Comparison of ENCODE assay signal across 14 cellular contexts in the genomic region with DNA sequence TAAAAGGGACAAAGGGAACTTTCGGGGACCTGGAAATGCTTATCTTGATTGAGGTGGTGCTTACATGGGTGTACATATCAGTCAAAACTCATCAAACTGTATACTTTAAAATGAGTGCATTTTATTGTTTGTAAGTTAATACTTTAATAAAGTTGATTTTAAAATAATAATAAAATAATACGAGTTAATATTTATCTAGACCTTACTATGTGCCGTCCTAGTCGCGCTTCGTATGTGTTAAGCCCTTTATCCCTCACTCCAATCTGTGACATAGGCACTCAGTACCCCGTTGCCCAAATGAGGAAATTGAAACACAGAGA. TPM values are rescaled to one million over a fixed set of nuclear protein-coding genes. Genes with fewer than 3 reads are reported as not detected.
A peak's percentile ranks its signal among the peaks of the same experiment; 100 is the strongest.
DNase-seq lines count a peak whose midpoint lies in the region; ATAC-seq and TF ChIP-seq lines count a peak whose summit lies in the region.
"Had no signal": no experiment of that assay in that cellular context is flagged by ENCODE, and none has a peak within 500 bp of the region (broad histone marks: within the 10 kb centered on the region; RNA-seq: fewer than 3 reads in every experiment).

No MANE protein-coding gene starts in this region.

- peaks cover 42% of the 10 kb centered on the region for H3K27me3 ChIP-seq in HUES48 (ENCODE audit: control insufficient read depth, insufficient read depth, low read length)

- peaks cover 95% of the 10 kb centered on the region for H3K4me1 Mint-ChIP-seq in dendritic cell treated with granulocyte-macrophage colony-stimulating factor and Interleukin-4, amounts not matched to agents 40 ng/mL and 50 ng/mL, for 4 days (ENCODE audit: low read depth)
- peaks cover 45% of the 10 kb centered on the region for H3K4me1 Mint-ChIP-seq in mesothelial cell of epicardium
- peaks cover 17 to 54% of the 10 kb centered on the region in 2 donors for H3K4me1 Mint-ChIP-seq in stimulated activated naive B cell treated with anti-CD40 and anti-IgM and Interleukin-4, amounts not matched to agents 10 μg/mL and 1 μg/mL and 100 μg/mL, for 72 hours

- no peak for DNase-seq in mesothelial cell of epicardium (ENCODE audit: low spot score in 2 of 2, unreplicated experiment in 2 of 2)
- no peak for DNase-seq in stimulated activated naive B cell treated with anti-CD40 and anti-IgM and Interleukin-4, amounts not matched to agents 10 μg/mL and 1 μg/mL and 100 μg/mL, for 72 hours
- no peak for DNase-seq in stimulated activated CD8-positive, alpha-beta memory T cell treated with anti-CD3 and anti-CD28 coated beads, Interleukin-4, amount 100 ng/mL, for 48 hours
- no peak for DNase-seq in kidney tubule cell (ENCODE audit: low spot score)
- no peak for DNase-seq in activated CD4-positive, alpha-beta T cell treated with anti-CD3 and anti-CD28 coated beads, Interleukin-2, amount 50 U/mL, for 48 hours
- no peak for DNase-seq in putamen (ENCODE audit: low spot score)
- DNase-seq: activated gamma-delta T cell treated with Interleukin-2 at 50 U/mL for 16 hours, brain microvascular endothelial cell had no signal

- peak in 1 of 2 donors; percentile 45 for ATAC-seq in stimulated activated naive B cell treated with anti-CD40 and anti-IgM and Interleukin-4, amounts not matched to agents 10 μg/mL and 1 μg/mL and 100 μg/mL, for 72 hours (replicated peaks)

- peak overlapping the region; percentile 80 for H3K27ac Mint-ChIP-seq in dendritic cell treated with granulocyte-macrophage colony-stimulating factor and Interleukin-4, amounts not matched to agents 40 ng/mL and 50 ng/mL, for 4 days
- no peak overlapping the region for H3K27ac Mint-ChIP-seq in mesothelial cell of epicardium
- H3K27ac Mint-ChIP-seq in stimulated activated naive B cell treated with anti-CD40 and anti-IgM and Interleukin-4, amounts not matched to agents 10 μg/mL and 1 μg/mL and 100 μg/mL, for 72 hours = no peak overlapping the region

- H3K27ac ChIP-seq in HUES48 (ENCODE audit: low read depth, low read length) = no peak overlapping the region
- H3K27ac ChIP-seq: brain microvascular endothelial cell had no signal

- H3K4me3 ChIP-seq in HUES48 (ENCODE audit: low read depth, low read length) = peak overlapping the region; percentile 59

- no peaks in the 10 kb centered on the region for H3K9me3 Mint-ChIP-seq in dendritic cell treated with granulocyte-macrophage colony-stimulating factor and Interleukin-4, amounts not matched to agents 40 ng/mL and 50 ng/mL, for 4 days
- H3K9me3 Mint-ChIP-seq in mesothelial cell of epicardium = no peaks in the 10 kb centered on the region
- H3K9me3 Mint-ChIP-seq in stimulated activated naive B cell treated with anti-CD40 and anti-IgM and Interleukin-4, amounts not matched to agents 10 μg/mL and 1 μg/mL and 100 μg/mL, for 72 hours = no peaks in the 10 kb centered on the region

- H3K36me3 ChIP-seq in HUES48 (ENCODE audit: control insufficient read depth, insufficient read depth, low read length) = no peaks in the 10 kb centered on the region
- H3K36me3 ChIP-seq: brain microvascular endothelial cell had no signal

- H3K9ac ChIP-seq in HUES48 (ENCODE audit: low read depth, low read length) = 0 out of 2 replicates have a peak overlapping the region, but pooled peaks have one; percentile 39

- TF ChIP-seq CTCF in mesothelial cell of epicardium (IDR thresholded peaks at IDR 0.05; ENCODE audit: unreplicated experiment) = no peak

- no peaks in the 10 kb centered on the region for H3K27me3 Mint-ChIP-seq in dendritic cell treated with granulocyte-macrophage colony-stimulating factor and Interleukin-4, amounts not matched to agents 40 ng/mL and 50 ng/mL, for 4 days
- peaks cover 41% of the 10 kb centered on the region for H3K27me3 Mint-ChIP-seq in mesothelial cell of epicardium (ENCODE audit: low read depth)
- H3K27me3 Mint-ChIP-seq in stimulated activated naive B cell treated with anti-CD40 and anti-IgM and Interleukin-4, amounts not matched to agents 10 μg/mL and 1 μg/mL and 100 μg/mL, for 72 hours = peaks cover 16 to 39% of the 10 kb centered on the region in 2 donors

- no peaks in the 10 kb centered on the region for H3K9me3 ChIP-seq in HUES48 (ENCODE audit: control insufficient read depth, insufficient read depth, low read length)

- H3K4me1 ChIP-seq in HUES48 (ENCODE audit: control insufficient read depth, insufficient read depth, low read length) = peaks cover 25% of the 10 kb centered on the region

- H3K36me3 Mint-ChIP-seq in dendritic cell treated with granulocyte-macrophage colony-stimulating factor and Interleukin-4, amounts not matched to agents 40 ng/mL and 50 ng/mL, for 4 days (ENCODE audit: low read depth) = no peaks in the 10 kb centered on the region
- H3K36me3 Mint-ChIP-seq in mesothelial cell of epicardium = no peaks in the 10 kb centered on the region
- H3K36me3 Mint-ChIP-seq in stimulated activated naive B cell treated with anti-CD40 and anti-IgM and Interleukin-4, amounts not matched to agents 10 μg/mL and 1 μg/mL and 100 μg/mL, for 72 hours = no peaks in the 10 kb centered on the region

- intact Hi-C loops in dendritic cell treated with granulocyte-macrophage colony-stimulating factor and Interleukin-4, amounts not matched to agents 40 ng/mL and 50 ng/mL, for 4 days (cut with micrococcal nuclease) = no loop called here

- H3K4me3 Mint-ChIP-seq in dendritic cell treated with granulocyte-macrophage colony-stimulating factor and Interleukin-4, amounts not matched to agents 40 ng/mL and 50 ng/mL, for 4 days = peak overlapping the region; percentile 59
- H3K4me3 Mint-ChIP-seq in mesothelial cell of epicardium = peak overlapping the region; percentile 50
- peak overlapping the region; percentile 67 to 71 for H3K4me3 Mint-ChIP-seq in stimulated activated naive B cell treated with anti-CD40 and anti-IgM and Interleukin-4, amounts not matched to agents 10 μg/mL and 1 μg/mL and 100 μg/mL, for 72 hours

RNA-seq across cellular contexts. Expression of a gene that starts 47.5 kb away (rescaled TPM):
- not detected in 3 replicates for total RNA-seq in mesothelial cell of epicardium
- total RNA-seq: activated CD8-positive, alpha-beta memory T cell treated with anti-CD3 and anti-CD28 coated beads for 36 hours; left colon; osteocyte; ureter had no signal

RNA-seq across cellular contexts. Expression of a gene that starts 51.2 kb away (rescaled TPM):
- 6.1 to 6.8 TPM (median 6.4 TPM) in 3 replicates for total RNA-seq in mesothelial cell of epicardium
